ENCODE assay signal across 34 cellular contexts in genomic region chr10:115555887-115556402, GRCh38.
"Had no signal": no experiment of that assay in that cellular context is flagged by ENCODE, and none has a peak within 500 bp of the region (broad histone marks: within the 10 kb centered on the region; RNA-seq: fewer than 3 reads in every experiment).

No MANE protein-coding gene starts in this region.

- H3K4me1 ChIP-seq: adrenal gland, body of pancreas, breast epithelium had no signal

- H3K9me3 Mint-ChIP-seq: activated CD4-positive, alpha-beta T cell treated with anti-CD3 and anti-CD28 coated beads, Interleukin-2, amount 10 ng/mL, durations not matched to agents 24 days and 14 days; activated T-helper 1 cell treated with anti-CD3 and anti-CD28 coated beads, Interleukin-12 subunit alpha, Interleukin-12 subunit beta, Interleukin-2, Interleukin-4 antibody, amounts not matched to agents 30 ng/mL and 10 ng/mL and 1 ng/mL, durations not matched to agents 14 hours and 24 hours and 36 hours had no signal

- H3K36me3 Mint-ChIP-seq: activated CD4-positive, alpha-beta memory T cell treated with anti-CD3 and anti-CD28 coated beads for 36 hours; activated naive CD4-positive, alpha-beta T cell treated with anti-CD3 and anti-CD28 coated beads, Interleukin-2, amount 50 U/mL, for 72 hours; activated naive CD8-positive, alpha-beta T cell treated with anti-CD3 and anti-CD28 coated beads for 36 hours had no signal

- H3K27ac Mint-ChIP-seq: activated B cell treated with CpG ODN at 0.5 μM for 24 hours; activated CD4-positive, alpha-beta memory T cell treated with anti-CD3 and anti-CD28 coated beads for 36 hours; activated CD4-positive, alpha-beta T cell treated with anti-CD3 and anti-CD28 coated beads, Interleukin-2, amount 10 ng/mL, durations not matched to agents 24 days and 14 days; activated CD8-positive, alpha-beta T cell treated with anti-CD3 and anti-CD28 coated beads for 36 hours; activated naive CD4-positive, alpha-beta T cell treated with anti-CD3 and anti-CD28 coated beads for 36 hours; activated naive CD4-positive, alpha-beta T cell treated with anti-CD3 and anti-CD28 coated beads, Interleukin-2, amount 50 U/mL, for 72 hours; activated naive CD8-positive, alpha-beta T cell treated with anti-CD3 and anti-CD28 coated beads for 36 hours; activated T-cell treated with anti-CD3 and anti-CD28 coated beads, Interleukin-2, amount 50 U/mL, for 72 hours; activated T-helper 1 cell treated with anti-CD3 and anti-CD28 coated beads, Interleukin-12 subunit alpha, Interleukin-12 subunit beta, Interleukin-2, Interleukin-4 antibody, amounts not matched to agents 30 ng/mL and 10 ng/mL and 1 ng/mL, durations not matched to agents 14 hours and 24 hours and 36 hours; activated T-helper 17 cell treated with anti-CD3 and anti-CD28 coated beads, Interleukin-2, amount 50 U/mL, for 72 hours; T-helper 17 cell had no signal

- ATAC-seq: activated CD8-positive, alpha-beta T cell treated with anti-CD3 and anti-CD28 coated beads for 36 hours; activated naive CD4-positive, alpha-beta T cell treated with anti-CD3 and anti-CD28 coated beads, Interleukin-2, amount 50 U/mL, for 72 hours; activated T-cell treated with anti-CD3 and anti-CD28 coated beads, Interleukin-2, amount 50 U/mL, for 4 hours; activated T-cell treated with anti-CD3 and anti-CD28 coated beads, Interleukin-2, amount 50 U/mL, for 72 hours; activated T-helper 17 cell treated with anti-CD3 and anti-CD28 coated beads, Interleukin-2, amount 50 U/mL, for 72 hours; body of pancreas; T-helper 17 cell had no signal

- H3K9me3 ChIP-seq: adrenal gland, body of pancreas, breast epithelium had no signal

- H3K27me3 Mint-ChIP-seq: activated B cell treated with CpG ODN at 0.5 μM for 24 hours; activated CD4-positive, alpha-beta memory T cell treated with anti-CD3 and anti-CD28 coated beads for 36 hours; activated CD4-positive, alpha-beta T cell treated with anti-CD3 and anti-CD28 coated beads, Interleukin-2, amount 10 ng/mL, durations not matched to agents 24 days and 14 days; activated CD8-positive, alpha-beta T cell treated with anti-CD3 and anti-CD28 coated beads for 36 hours; activated naive CD8-positive, alpha-beta T cell treated with anti-CD3 and anti-CD28 coated beads for 36 hours; activated T-helper 17 cell treated with anti-CD3 and anti-CD28 coated beads, Interleukin-2, amount 50 U/mL, for 72 hours; T-helper 17 cell had no signal

- H3K4me1 Mint-ChIP-seq: activated B cell treated with CpG ODN at 0.5 μM for 24 hours; activated CD4-positive, alpha-beta T cell treated with anti-CD3 and anti-CD28 coated beads, Interleukin-2, amount 10 ng/mL, durations not matched to agents 24 days and 14 days; activated naive CD8-positive, alpha-beta T cell treated with anti-CD3 and anti-CD28 coated beads for 36 hours; activated T-helper 17 cell treated with anti-CD3 and anti-CD28 coated beads, Interleukin-2, amount 50 U/mL, for 72 hours; T-helper 17 cell had no signal

- H3K4me3 Mint-ChIP-seq: activated B cell treated with CpG ODN at 0.5 μM for 24 hours; activated CD4-positive, alpha-beta memory T cell treated with anti-CD3 and anti-CD28 coated beads for 36 hours; activated CD4-positive, alpha-beta T cell treated with anti-CD3 and anti-CD28 coated beads, Interleukin-2, amount 10 ng/mL, durations not matched to agents 24 days and 14 days; activated CD8-positive, alpha-beta T cell treated with anti-CD3 and anti-CD28 coated beads for 36 hours; activated naive CD4-positive, alpha-beta T cell treated with anti-CD3 and anti-CD28 coated beads for 36 hours; activated naive CD8-positive, alpha-beta T cell treated with anti-CD3 and anti-CD28 coated beads for 36 hours; activated T-cell treated with anti-CD3 and anti-CD28 coated beads, Interleukin-2, amount 50 U/mL, for 4 hours; activated T-cell treated with anti-CD3 and anti-CD28 coated beads, Interleukin-2, amount 50 U/mL, for 72 hours; activated T-helper 1 cell treated with anti-CD3 and anti-CD28 coated beads, Interleukin-12 subunit alpha, Interleukin-12 subunit beta, Interleukin-2, Interleukin-4 antibody, amounts not matched to agents 30 ng/mL and 10 ng/mL and 1 ng/mL, durations not matched to agents 14 hours and 24 hours and 36 hours; activated T-helper 17 cell treated with anti-CD3 and anti-CD28 coated beads, Interleukin-2, amount 50 U/mL, for 72 hours; T-helper 17 cell had no signal

- H3K27ac ChIP-seq: adrenal gland, body of pancreas, brain microvascular endothelial cell, breast epithelium, VCaP had no signal

- FAIRE-seq: astrocyte, TTC549 had no signal

- H3K27me3 ChIP-seq: adrenal gland, body of pancreas, brain microvascular endothelial cell, breast epithelium had no signal

- H3K4me3 ChIP-seq: adrenal gland, body of pancreas, breast epithelium had no signal

- H3K36me3 ChIP-seq: adrenal gland, brain microvascular endothelial cell, breast epithelium had no signal

- DNase-seq: activated B cell treated with CpG ODN at 0.5 μM for 24 hours; activated CD4-positive, alpha-beta memory T cell treated with anti-CD3 and anti-CD28 coated beads for 36 hours; activated CD4-positive, alpha-beta T cell treated with anti-CD3 and anti-CD28 coated beads for 4 hours; activated CD4-positive, alpha-beta T cell treated with anti-CD3 and anti-CD28 coated beads, Interleukin-2, amount 10 ng/mL, durations not matched to agents 24 days and 14 days; activated CD4-positive, alpha-beta T cell treated with anti-CD3 and anti-CD28 coated beads, Interleukin-2, amount 50 U/mL, for 1 hour; activated CD4-positive, alpha-beta T cell treated with anti-CD3 and anti-CD28 coated beads, Interleukin-2, amount 50 U/mL, for 4 hours; activated CD4-positive, CD25-positive, alpha-beta regulatory T cell treated with anti-CD3 and anti-CD28 coated beads, Interleukin-2, amount 50 U/mL, for 72 hours; activated CD8-positive, alpha-beta memory T cell treated with anti-CD3 and anti-CD28 coated beads, Interleukin-2, amount 50 U/mL, for 4 hours; activated CD8-positive, alpha-beta T cell treated with anti-CD3 and anti-CD28 coated beads for 36 hours; activated effector memory CD4-positive, alpha-beta T cell treated with anti-CD3 and anti-CD28 coated beads, Interleukin-2, amount 50 U/mL, for 16 hours; activated gamma-delta T cell treated with Interleukin-2 at 50 U/mL for 16 hours; activated naive CD4-positive, alpha-beta T cell; activated naive CD4-positive, alpha-beta T cell treated with anti-CD3 and anti-CD28 coated beads for 36 hours; activated naive CD4-positive, alpha-beta T cell treated with anti-CD3 and anti-CD28 coated beads, Interleukin-2, amount 50 U/mL, for 16 hours; activated naive CD8-positive, alpha-beta T cell treated with anti-CD3 and anti-CD28 coated beads for 36 hours; activated T-cell treated with anti-CD3 and anti-CD28 coated beads for 4 hours; activated T-cell treated with anti-CD3 and anti-CD28 coated beads, Interleukin-2, amount 50 U/mL, for 1 hour; activated T-cell treated with anti-CD3 and anti-CD28 coated beads, Interleukin-2, amount 50 U/mL, for 4 hours; activated T-cell treated with anti-CD3 and anti-CD28 coated beads, Interleukin-2, amount 50 U/mL, for 72 hours; adrenal gland; amniotic stem cell; aorta; body of pancreas; brain microvascular endothelial cell; central memory CD4-positive, alpha-beta T cell; T-helper 17 cell; T-helper 9 cell had no signal
